31 cellular contexts compared by ENCODE assay signal in genomic region chr11:62912268-62912667, GRCh38. TPM values are rescaled to one million over a fixed set of nuclear protein-coding genes. Genes with fewer than 3 reads are reported as not detected.
"Had no signal": no experiment of that assay in that cellular context is flagged by ENCODE, and none has a peak within 500 bp of the region (broad histone marks: within the 10 kb centered on the region; RNA-seq: fewer than 3 reads in every experiment).

No MANE protein-coding gene starts in this region.

- H3K9ac ChIP-seq: KMS-11 had no signal

- H3K4me2 ChIP-seq: KMS-11 had no signal

- H3K4me1 ChIP-seq: Peyer's patch had no signal

- H3K9me3 ChIP-seq: ascending aorta, Peyer's patch, SJSA1 had no signal

- H3K4me3 ChIP-seq: ascending aorta, cardiac muscle cell, Peyer's patch, SJSA1 had no signal

- ATAC-seq: activated CD4-positive, alpha-beta T cell treated with anti-CD3 and anti-CD28 coated beads for 36 hours; activated CD8-positive, alpha-beta T cell treated with anti-CD3 and anti-CD28 coated beads, Interleukin-2, amount 10 ng/mL, durations not matched to agents 7 days and 5 days; activated naive CD8-positive, alpha-beta T cell treated with anti-CD3 and anti-CD28 coated beads, Interleukin-2, amount 50 U/mL, for 24 hours; PC-3 had no signal

- H3K27me3 ChIP-seq: ascending aorta, cardiac muscle cell, Peyer's patch had no signal

- DNase-seq: activated CD4-positive, alpha-beta T cell treated with anti-CD3 and anti-CD28 coated beads for 36 hours; activated CD4-positive, alpha-beta T cell treated with anti-CD3 and anti-CD28 coated beads, Interleukin-2, amount 10 ng/mL, durations not matched to agents 7 days and 5 days; activated CD4-positive, alpha-beta T cell treated with anti-CD3 and anti-CD28 coated beads, Interleukin-2, amount 50 U/mL, for 48 hours; activated CD8-positive, alpha-beta T cell treated with anti-CD3 and anti-CD28 coated beads, Interleukin-2, amount 10 ng/mL, durations not matched to agents 7 days and 5 days; activated gamma-delta T cell treated with Interleukin-2 at 50 U/mL for 16 hours; activated naive CD4-positive, alpha-beta T cell treated with anti-CD3 and anti-CD28 coated beads for 36 hours; activated naive CD8-positive, alpha-beta T cell treated with anti-CD3 and anti-CD28 coated beads, Interleukin-2, amount 50 U/mL, for 24 hours; activated T-cell treated with anti-CD3 and anti-CD28 coated beads, Interleukin-2, amount 50 U/mL, for 24 hours; MM.1S; MV-4-11; NCI-H1092; NCI-H1436 treated with DMSO at 0.1 percent for 48 hours; NCI-H187; NCI-H2029 treated with DMSO at 0.1 percent for 48 hours; NCI-H2107; NCI-H2171; NCI-H226; NCI-H446 treated with DMSO at 0.1 percent for 48 hours; NCI-H524 treated with DMSO at 0.1 percent for 48 hours; PC-3; Peyer's patch; RPMI8226; SHP77 treated with DMSO at 0.1 percent for 48 hours; T-helper 1 cell; T1000 had no signal

- H3K27ac ChIP-seq: ascending aorta, cardiac muscle cell, KMS-11, Peyer's patch, SJSA1 had no signal

- H3K36me3 ChIP-seq: ascending aorta, cardiac muscle cell, Peyer's patch, SJSA1 had no signal

RNA-seq across cellular contexts. Expression of gene CHRM1, which starts 8.9 kb away (rescaled TPM):
- total RNA-seq: activated CD4-positive, alpha-beta T cell treated with anti-CD3 and anti-CD28 coated beads for 36 hours; activated CD4-positive, alpha-beta T cell treated with anti-CD3 and anti-CD28 coated beads, Interleukin-2, amount 10 ng/mL, durations not matched to agents 7 days and 5 days; activated CD8-positive, alpha-beta T cell treated with anti-CD3 and anti-CD28 coated beads, Interleukin-2, amount 10 ng/mL, durations not matched to agents 7 days and 5 days; activated naive CD4-positive, alpha-beta T cell treated with anti-CD3 and anti-CD28 coated beads for 36 hours; ascending aorta; LHCN-M2; PC-3; SJSA1; T-helper 2 cell treated with Interferon-gamma antibody and Interleukin-4, amounts not matched to agents 100 ng/mL and 5 ng/mL, for 36 hours had no signal
